In genomic region chr18:67513285-67513684, GRCh38 we compare ENCODE assay signal across 11 cellular contexts.
A peak's percentile ranks its signal among the peaks of the same experiment; 100 is the strongest.
DNase-seq lines count a peak whose midpoint lies in the region; ATAC-seq and TF ChIP-seq lines count a peak whose summit lies in the region.
"Had no signal": no experiment of that assay in that cellular context is flagged by ENCODE, and none has a peak within 500 bp of the region (broad histone marks: within the 10 kb centered on the region; RNA-seq: fewer than 3 reads in every experiment).

No MANE protein-coding gene starts in this region.

- H3K36me3 ChIP-seq in MM.1S (replicated peaks; ENCODE audit: insufficient read depth, low read length) = no peaks in the 10 kb centered on the region

- H3K4me3 Mint-ChIP-seq in nephron = peak overlapping the region in 2 of 3 experiments; percentile 50 to 99
- H3K4me3 Mint-ChIP-seq: T-helper 17 cell had no signal

- no peaks in the 10 kb centered on the region for H3K27me3 Mint-ChIP-seq in nephron (ENCODE audit: low read depth)
- H3K27me3 Mint-ChIP-seq: T-helper 17 cell had no signal

- H3K4me1 Mint-ChIP-seq in nephron = peaks cover 38% of the 10 kb centered on the region

- no peaks in the 10 kb centered on the region for H3K4me1 ChIP-seq in MM.1S (ENCODE audit: low read length)

- H3K36me3 Mint-ChIP-seq in nephron (ENCODE audit: low read depth) = peaks cover 35% of the 10 kb centered on the region

- TF ChIP-seq CTCF in MM.1S (IDR thresholded peaks at IDR 0.05; ENCODE audit: low read length) (no peak), choroid plexus epithelial cell (conservative IDR thresholded peaks at IDR 0.05; ENCODE audit: low read depth, low read length) (peak; percentile 59), nephron (IDR thresholded peaks at IDR 0.05; ENCODE audit: unreplicated experiment in 3 of 3) (no peak)

- no peak overlapping the region for H3K27ac ChIP-seq in MM.1S (ENCODE audit: low read length)
- H3K27ac ChIP-seq: tibial nerve had no signal

- no peak overlapping the region for H3K4me2 ChIP-seq in MM.1S (ENCODE audit: low read depth, low read length)

- H3K27me3 ChIP-seq in MM.1S (replicated peaks; ENCODE audit: insufficient read depth, low read length) = no peaks in the 10 kb centered on the region
- H3K27me3 ChIP-seq: tibial nerve had no signal

- peaks cover 2% of the 10 kb centered on the region for H3K9me3 Mint-ChIP-seq in nephron

- no peaks in the 10 kb centered on the region for H3K9me3 ChIP-seq in MM.1S (replicated peaks; ENCODE audit: insufficient read depth, low read length)
- H3K9me3 ChIP-seq: tibial nerve had no signal

- no peak overlapping the region for H3K9ac ChIP-seq in MM.1S (ENCODE audit: low read length)

- no peak overlapping the region for H2AFZ ChIP-seq in MM.1S (ENCODE audit: low read length)

- H3K9me2 ChIP-seq in MM.1S (replicated peaks; ENCODE audit: insufficient read depth, low read length) = no peaks in the 10 kb centered on the region

- no peak for ATAC-seq in HG03442 (IDR thresholded peaks at IDR 0.05; ENCODE audit: unreplicated experiment)
- ATAC-seq: T-helper 17 cell had no signal

- peak; percentile 23 for DNase-seq in DMS 273 (lab: John Stamatoyannopoulos, UW; ENCODE audit: unreplicated experiment)
- no peak for DNase-seq in DMS 273 treated with DMSO at 0.1 percent for 48 hours (lab: John Stamatoyannopoulos, UW)
- DNase-seq in MM.1S = peak; percentile 19
- peak; percentile 73 for DNase-seq in choroid plexus epithelial cell (ENCODE audit: low read depth)
- no peak for DNase-seq in hypothalamus (lab: John Stamatoyannopoulos, UW)
- no peak for DNase-seq in NCI-H128 (lab: John Stamatoyannopoulos, UW; ENCODE audit: unreplicated experiment)
- DNase-seq: NK-92 treated with Interleukin-12 subunit alpha and Interleukin-12 subunit beta, amount 100 ng/mL, for 24 hours; T-helper 17 cell had no signal

- H3F3A ChIP-seq in MM.1S (ENCODE audit: insufficient read depth, low read length) = no peaks in the 10 kb centered on the region

- H4K20me1 ChIP-seq in MM.1S (ENCODE audit: insufficient read depth, low read length) = no peaks in the 10 kb centered on the region

- H3K79me2 ChIP-seq in MM.1S (ENCODE audit: low read length) = no peaks in the 10 kb centered on the region

- H3K4me3 ChIP-seq in MM.1S (ENCODE audit: low read length) (no peak overlapping the region), choroid plexus epithelial cell (ENCODE audit: low read depth, low read length) (no peak overlapping the region)
- H3K4me3 ChIP-seq: tibial nerve had no signal

- H3K27ac Mint-ChIP-seq in nephron = no peak overlapping the region
- H3K27ac Mint-ChIP-seq: T-helper 17 cell had no signal

Comparison
In these comparisons a context has a peak if more than half of its experiments do, and no peak if none do; other contexts are left out.
1. DNase-seq: peak in DMS 273 (single experiment), MM.1S (single experiment) and choroid plexus epithelial cell (single experiment); none in DMS 273 treated with DMSO at 0.1 percent for 48 hours (single experiment), hypothalamus (0 of 51) and NCI-H128 (single experiment).